27 cellular contexts compared by ENCODE assay signal in genomic region chr5:136101884-136102283, GRCh38.
"Had no signal": no experiment of that assay in that cellular context is flagged by ENCODE, and none has a peak within 500 bp of the region (broad histone marks: within the 10 kb centered on the region; RNA-seq: fewer than 3 reads in every experiment).

No MANE protein-coding gene starts in this region.

- H3K36me3 ChIP-seq: colonic mucosa, esophagus muscularis mucosa, esophagus squamous epithelium, gastrocnemius medialis, gastroesophageal sphincter, heart left ventricle, heart right ventricle had no signal

- H3K9me3 ChIP-seq: colonic mucosa, esophagus muscularis mucosa, esophagus squamous epithelium, gastrocnemius medialis, gastroesophageal sphincter, heart left ventricle, heart right ventricle had no signal

- H3K4me1 ChIP-seq: colonic mucosa, esophagus muscularis mucosa, foreskin keratinocyte, gastrocnemius medialis, gastroesophageal sphincter had no signal

- H2AFZ ChIP-seq: hepatocyte had no signal

- DNase-seq: colonic mucosa; cortex of kidney; dorsolateral prefrontal cortex; effector CD4-positive, alpha-beta T cell; effector CD8-positive, alpha-beta T cell; effector memory CD4-positive, alpha-beta T cell; effector memory CD8-positive, alpha-beta T cell; endodermal cell; erythroblast; esophagus squamous epithelium; foreskin fibroblast; foreskin keratinocyte; foreskin melanocyte; gastrocnemius medialis; head of caudate nucleus; heart left ventricle; heart right ventricle had no signal

- H3K9me3 Mint-ChIP-seq: dendritic cell treated with granulocyte-macrophage colony-stimulating factor and Interleukin-4, amounts not matched to agents 40 ng/mL and 50 ng/mL, for 4 days; effector memory CD8-positive, alpha-beta T cell; endodermal cell had no signal

- H3K27me3 ChIP-seq: colonic mucosa, esophagus muscularis mucosa, esophagus squamous epithelium, foreskin keratinocyte, gastrocnemius medialis, heart left ventricle, hepatocyte had no signal

- H3K4me2 ChIP-seq: hepatocyte had no signal

- FAIRE-seq: endometrium, endothelial cell of umbilical vein, frontal cortex had no signal

- H3K27ac ChIP-seq: colonic mucosa, coronary artery, dorsolateral prefrontal cortex, epithelial cell of prostate, esophagus muscularis mucosa, esophagus squamous epithelium, foreskin keratinocyte, gastrocnemius medialis, gastroesophageal sphincter, heart left ventricle, heart right ventricle, hepatocyte had no signal

- H3K4me3 Mint-ChIP-seq: dendritic cell treated with granulocyte-macrophage colony-stimulating factor and Interleukin-4, amounts not matched to agents 40 ng/mL and 50 ng/mL, for 4 days; effector memory CD8-positive, alpha-beta T cell; endodermal cell had no signal

- H3K27ac Mint-ChIP-seq: dendritic cell treated with granulocyte-macrophage colony-stimulating factor and Interleukin-4, amounts not matched to agents 40 ng/mL and 50 ng/mL, for 4 days; effector memory CD8-positive, alpha-beta T cell; endodermal cell had no signal

- H3K4me3 ChIP-seq: colonic mucosa, coronary artery, dorsolateral prefrontal cortex, esophagus muscularis mucosa, esophagus squamous epithelium, gastrocnemius medialis, gastroesophageal sphincter, heart left ventricle, heart right ventricle, hepatocyte had no signal

- ATAC-seq: effector memory CD8-positive, alpha-beta T cell; esophagus mucosa; foreskin keratinocyte; gastrocnemius medialis; gastroesophageal sphincter; heart left ventricle; heart right ventricle had no signal

- H3K79me2 ChIP-seq: hepatocyte had no signal
